ENCODE assay signal across 5 cellular contexts in the genomic region with DNA sequence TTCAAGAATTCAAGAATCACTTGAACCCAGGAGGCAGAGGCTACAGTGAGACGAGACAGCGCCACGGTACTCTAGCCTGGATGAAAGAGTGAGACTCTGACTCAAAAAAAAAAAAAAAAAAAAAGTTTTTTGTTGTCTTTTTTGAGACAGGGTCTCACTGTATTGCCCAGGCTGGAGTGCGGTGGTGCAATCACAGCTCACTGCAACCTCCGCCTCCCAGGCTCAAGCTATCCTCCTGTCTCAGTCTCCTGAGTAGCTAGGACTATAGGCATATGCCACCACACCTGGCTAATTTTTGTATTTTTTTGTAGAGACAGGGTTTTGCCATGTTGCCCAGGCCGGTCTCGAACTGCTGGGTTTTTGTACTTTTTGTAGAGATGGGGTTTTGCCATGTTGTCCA. TPM values are rescaled to one million over a fixed set of nuclear protein-coding genes. Genes with fewer than 3 reads are reported as not detected.
DNase-seq lines count a peak whose midpoint lies in the region; ATAC-seq, FAIRE-seq and TF ChIP-seq lines count a peak whose summit lies in the region.
"Not testable (repeated sequence)": the region's sequence is repeated elsewhere in the genome, so short reads cannot be mapped to it uniquely, and the experiment has no call there.

No MANE protein-coding gene starts in this region.

- 100% methylated on average over 7 of the region's 7 CpGs for whole genome bisulfite sequencing in K562 (ENCODE audit: insufficient coverage, low coverage, missing lambda C conversion rate)
- WGBS in HepG2 (ENCODE audit: low lambda C conversion rate): 99% methylated on average over 7 of the region's 7 CpGs

- H2AFZ ChIP-seq in K562 (ENCODE audit: low read depth, low read length); HepG2 (ENCODE audit: low read length): not testable (repeated sequence)

- not testable (repeated sequence) for H3K27me3 Mint-ChIP-seq in WTC11 (ENCODE audit: low read depth)

- in situ Hi-C loops in K562 (cut with MboI); HepG2 (cut with HindIII; ENCODE audit: extremely low pct_ligation_motif_present, low pct_unique_long_range_greater_than_20kb): not testable (repeated sequence)

- H3K79me2 ChIP-seq in K562 (ENCODE audit: control insufficient read depth, insufficient read depth, low read length) (peaks cover 79% of the 10 kb centered on the region), HepG2 (ENCODE audit: insufficient read depth, low read length) (peaks cover 65% of the 10 kb centered on the region)

- POLR2A ChIA-PET in HEK293 (lab: Yijun Ruan, JAX); WTC11 (lab: Charles Lee); K562 (lab: Yijun Ruan, JAX): not testable (repeated sequence)
- POLR2A ChIA-PET in HepG2 (lab: Yijun Ruan, JAX): interaction anchor here (0.7 kb wide), 1 partner anchor 30 kb away, joined by 3 read pairs; no protein-coding TSS in a partner anchor

- not testable (repeated sequence) for TF ChIP-seq RAD21 in K562 (CRISPR knock-in tag; conservative IDR thresholded peaks at IDR 0.05 in 1 of 2, IDR thresholded peaks at IDR 0.05 in 1 of 2); HepG2 (CRISPR knock-in tag; IDR thresholded peaks at IDR 0.05)

- H3K4me3 ChIP-seq in HEK293 (ENCODE audit: low read depth, low read length); K562; HepG2 (replicated peaks in 1 of 3; ENCODE audit: insufficient read depth in 1 of 3, low read depth in 2 of 3, low read length in 3 of 3): not testable (repeated sequence)

- H3K9me3 ChIP-seq in HEK293 (ENCODE audit: control insufficient read depth, insufficient read depth, low read depth, low read length); K562 (replicated peaks; ENCODE audit: control insufficient read depth, insufficient read depth, low read depth, low read length); HepG2 (ENCODE audit: low read length): not testable (repeated sequence)

- intact Hi-C loops in K562 (cut with micrococcal nuclease); HepG2 (cut with micrococcal nuclease; ENCODE audit: unreplicated experiment): not testable (repeated sequence)

- not testable (repeated sequence) for H3K27ac Mint-ChIP-seq in WTC11

- not testable (repeated sequence) for H3K9me1 ChIP-seq in K562 (ENCODE audit: control insufficient read depth, insufficient read depth, low read length)

- FAIRE-seq in K562 (lab: Jason Lieb, UNC); HepG2 (lab: Jason Lieb, UNC): not testable (repeated sequence)

- not testable (repeated sequence) for H4K20me1 ChIP-seq in K562 (replicated peaks; ENCODE audit: control insufficient read depth, insufficient read depth, low read length); HepG2 (ENCODE audit: insufficient read depth, low read length)

- TF ChIP-seq CTCF in HEK293 (tag by site-specific recombination; IDR thresholded peaks at IDR 0.05); WTC11 (IDR thresholded peaks at IDR 0.05); K562 (IDR thresholded peaks at IDR 0.05 in 2 of 3, conservative IDR thresholded peaks at IDR 0.05 in 1 of 3; ENCODE audit: insufficient read depth in 2 of 3, low read depth in 1 of 3, low read length in 3 of 3); HepG2 (CRISPR knock-in tag; IDR thresholded peaks at IDR 0.05): not testable (repeated sequence)

- H3K4me1 ChIP-seq in HEK293 (ENCODE audit: control insufficient read depth, insufficient read depth, low read length): not testable (repeated sequence)
- H3K4me1 ChIP-seq in K562 (replicated peaks in 1 of 2; ENCODE audit: control insufficient read depth in 2 of 2, insufficient read depth in 2 of 2, low read length in 2 of 2) (peaks cover 11 to 16% of the 10 kb centered on the region in 2 experiments; a peak in 4 of 5 replicates), HepG2 (ENCODE audit: insufficient read depth, low read length) (peaks cover 21% of the 10 kb centered on the region)

- H3K27ac ChIP-seq in HEK293 (ENCODE audit: extremely low read depth, low read depth, low read length); K562 (ENCODE audit: extremely low read depth, low read depth, low read length); HepG2 (ENCODE audit: extremely low read length, insufficient read depth, low read length): not testable (repeated sequence)

- not testable (repeated sequence) for DNase-seq in WTC11 (ENCODE audit: low spot score); K562 (ENCODE audit: extremely low read depth in 1 of 4, low spot score in 3 of 4); HepG2 (ENCODE audit: low spot score)
- peak; percentile 33 for DNase-seq in activated CD8-positive, alpha-beta memory T cell treated with anti-CD3 and anti-CD28 coated beads for 24 hours

- H3K36me3 Mint-ChIP-seq in WTC11: not testable (repeated sequence)

- not testable (repeated sequence) for ATAC-seq in WTC11, K562, HepG2

- BruUV-seq in K562 (replicated peaks; lab: Mats Ljungman, UMichigan); HepG2 (replicated peaks; lab: Mats Ljungman, UMichigan): not testable (repeated sequence)

- H3K9ac ChIP-seq in K562 (ENCODE audit: insufficient read depth in 1 of 2, low read depth in 2 of 2, low read length in 2 of 2); HepG2 (ENCODE audit: insufficient read depth, low read depth, low read length): not testable (repeated sequence)

- CTCF ChIA-PET in HEK293 (lab: Yijun Ruan, JAX): interaction anchor here (1.0 kb wide), 1 partner anchor 295 kb away, joined by 6 read pairs; no protein-coding TSS in a partner anchor
- CTCF ChIA-PET in WTC11 (lab: Charles Lee); K562 (lab: Yijun Ruan, JAX; ENCODE audit: low intra/inter-chr PET ratio); HepG2 (lab: Yijun Ruan, JAX; ENCODE audit: low intra/inter-chr PET ratio, low total read pairs): not testable (repeated sequence)

- not testable (repeated sequence) for TF ChIP-seq POLR2A in K562 (conservative IDR thresholded peaks at IDR 0.05); HepG2 (IDR thresholded peaks at IDR 0.05; ENCODE audit: insufficient read depth in 1 of 2, low read depth in 2 of 2, low read length in 2 of 2)

- H3K4me1 Mint-ChIP-seq in WTC11: peaks cover 19% of the 10 kb centered on the region

- H3K36me3 ChIP-seq in HEK293 (ENCODE audit: control insufficient read depth in 2 of 2, insufficient read depth in 1 of 2, low read length in 2 of 2): not testable (repeated sequence)
- H3K36me3 ChIP-seq in K562 (ENCODE audit: control insufficient read depth, insufficient read depth, low read length): peaks cover 16% of the 10 kb centered on the region; the same call in 1 of the 3 replicates
- H3K36me3 ChIP-seq in HepG2 (replicated peaks in 1 of 2; ENCODE audit: control insufficient read depth in 1 of 2, insufficient read depth in 2 of 2, low read length in 2 of 2): peaks cover 3 to 21% of the 10 kb centered on the region in 2 experiments; a peak in 4 of 5 replicates

- not testable (repeated sequence) for H3K4me2 ChIP-seq in K562 (ENCODE audit: insufficient read depth, low read length); HepG2 (ENCODE audit: low read depth, low read length)

- not testable (repeated sequence) for H3K9me3 Mint-ChIP-seq in WTC11

- not testable (repeated sequence) for TF ChIP-seq EP300 in K562 (IDR thresholded peaks at IDR 0.05; ENCODE audit: low read length); HepG2 (IDR thresholded peaks at IDR 0.05; ENCODE audit: low read depth in 2 of 2, low read length in 2 of 2); HepG2 (CRISPR knock-in tag; IDR thresholded peaks at IDR 0.05; ENCODE audit: borderline replicate concordance)

- not testable (repeated sequence) for H3K4me3 Mint-ChIP-seq in WTC11

- H3K27me3 ChIP-seq in K562 (ENCODE audit: control insufficient read depth in 2 of 2, insufficient read depth in 2 of 2, low read length in 2 of 2); HepG2 (ENCODE audit: control insufficient read depth in 1 of 2, insufficient read depth in 2 of 2, low read length in 2 of 2): not testable (repeated sequence)

RNA-seq across cellular contexts. Expression of a gene that starts 28.9 kb away (rescaled TPM):
- total RNA-seq in WTC11 (2021) (31.3 to 37.8 TPM (median 33.6 TPM) in 3 replicates), K562 (2014; rRNA removed) (7.4 and 9.8 TPM in 2 replicates), K562 (2014; rRNA removed; fragmentation: Illumina TruSeq; extraction: Trizol) (9.0 and 9.7 TPM in 2 replicates), K562 (2015; rRNA removed; fragmentation: Illumina TruSeq; extraction: Trizol) (8.6 and 9.1 TPM in 2 replicates), K562 (2021) (23.3 and 25.9 TPM in 2 replicates), HepG2 (2016; rRNA removed; fragmentation: Illumina TruSeq; extraction: Trizol) (12.1 and 20.6 TPM in 2 replicates)
- total RNA-seq in K562 (2011; cell fraction: chromatin; rRNA removed; ENCODE audit: low replicate concordance): 17.1 and 54.2 TPM in 2 replicates
- 6.3 and 9.7 TPM in 2 replicates for total RNA-seq in K562 (2011; cell fraction: nucleolus; rRNA removed)
- 13.3 and 22.9 TPM in 2 replicates for total RNA-seq in K562 (2011; cell fraction: nucleoplasm; rRNA removed)
- polyA plus RNA-seq in K562 (2011; rRNA removed) (14.9 and 17.0 TPM in 2 replicates), K562 (2014; fragmentation: Illumina TruSeq; extraction: Trizol) (15.5 and 17.4 TPM in 2 replicates), K562 (2014; fragmentation: Nextera tagmentation; extraction: Ambion mirVana) (1 to 10 TPM; 2.2 to 2.5 TPM), K562 (2014; rRNA removed) (8.8 and 9.5 TPM in 2 replicates), HepG2 (2011; rRNA removed) (15.3 and 19.2 TPM in 2 replicates)
- polyA plus RNA-seq in K562 (2011; cell fraction: cytosol; rRNA removed): 7.3 and 9.0 TPM in 2 replicates
- 12.3 and 15.5 TPM in 2 replicates for polyA plus RNA-seq in K562 (2011; cell fraction: nucleus; rRNA removed)
- 10.6 and 11.4 TPM in 2 replicates for polyA plus RNA-seq in K562 (2012)
- polyA minus RNA-seq in K562 (2011; rRNA and poly(A)+ RNA removed): 33.8 and 34.9 TPM in 2 replicates
- polyA minus RNA-seq in K562 (2011; cell fraction: cytosol; rRNA and poly(A)+ RNA removed): 13.4 and 14.1 TPM in 2 replicates
- 9.0 and 14.2 TPM in 2 replicates for polyA minus RNA-seq in K562 (2011; cell fraction: nucleus; rRNA and poly(A)+ RNA removed)
- 10.5 and 13.0 TPM in 2 replicates for total RNA-seq in HepG2 (2016; cell fraction: cytosol; rRNA removed; fragmentation: Illumina TruSeq; extraction: Trizol; ENCODE audit: low read depth)
- total RNA-seq in HepG2 (2016; cell fraction: insoluble cytoplasmic fraction; rRNA removed; fragmentation: Illumina TruSeq; extraction: Trizol): 11.7 and 17.6 TPM in 2 replicates
- 6.6 and 10.3 TPM in 2 replicates for total RNA-seq in HepG2 (2016; cell fraction: membrane; rRNA removed; fragmentation: Illumina TruSeq; extraction: Trizol)
- total RNA-seq in HepG2 (2016; cell fraction: nucleus; rRNA removed; fragmentation: Illumina TruSeq; extraction: Trizol): 17.4 and 19.6 TPM in 2 replicates
- polyA plus RNA-seq in HepG2 (2011; cell fraction: cytosol; rRNA removed): 9.0 and 11.6 TPM in 2 replicates
- 13.3 and 14.0 TPM in 2 replicates for polyA plus RNA-seq in HepG2 (2011; cell fraction: nucleus; rRNA removed)
- polyA plus RNA-seq in HepG2 (2012): 14.6 and 15.3 TPM in 2 replicates
- 0.40 and 0.42 TPM in 2 replicates for polyA plus RNA-seq in HepG2 (2016; cell fraction: cytosol; fragmentation: Illumina TruSeq; extraction: Trizol; ENCODE audit: low read depth)
- 12.3 and 15.6 TPM in 2 replicates for polyA plus RNA-seq in HepG2 (2016; cell fraction: insoluble cytoplasmic fraction; fragmentation: Illumina TruSeq; extraction: Trizol; ENCODE audit: low read depth)
- polyA plus RNA-seq in HepG2 (2016; cell fraction: membrane; fragmentation: Illumina TruSeq; extraction: Trizol; ENCODE audit: low read depth): 1.3 and 1.6 TPM in 2 replicates
- 17.3 and 20.1 TPM in 2 replicates for polyA plus RNA-seq in HepG2 (2016; cell fraction: nucleus; fragmentation: Illumina TruSeq; extraction: Trizol; ENCODE audit: insufficient read depth, low read depth)
- 21.4 and 25.2 TPM in 2 replicates for polyA minus RNA-seq in HepG2 (2011; rRNA and poly(A)+ RNA removed; ENCODE audit: low replicate concordance)
- polyA minus RNA-seq in HepG2 (2011; cell fraction: cytosol; rRNA and poly(A)+ RNA removed): 22.2 and 26.1 TPM in 2 replicates
- polyA minus RNA-seq in HepG2 (2011; cell fraction: nucleus; rRNA and poly(A)+ RNA removed): 39.1 and 42.6 TPM in 2 replicates
